In the genomic region with DNA sequence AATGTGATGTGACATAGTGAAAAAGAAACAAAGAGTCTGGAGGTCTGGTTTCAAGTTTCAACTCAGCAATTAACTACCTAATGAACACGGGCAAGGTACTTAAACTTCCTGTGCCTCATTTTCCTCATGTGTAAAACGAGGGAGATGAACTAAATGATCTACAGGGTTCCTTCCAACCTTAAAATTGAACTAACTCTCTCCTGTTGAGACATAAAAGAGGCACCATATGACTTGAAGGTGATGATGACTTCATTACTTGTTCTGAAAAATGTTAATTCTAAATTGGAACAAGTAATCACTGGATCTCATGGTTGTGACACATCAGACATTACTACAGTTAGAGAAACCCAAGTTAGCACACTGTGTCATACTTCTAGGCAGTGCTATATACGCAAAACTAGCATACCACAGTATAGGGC, we compare ENCODE assay signal across 13 cellular contexts. TPM values are rescaled to one million over a fixed set of nuclear protein-coding genes. Genes with fewer than 3 reads are reported as not detected.
DNase-seq lines count a peak whose midpoint lies in the region; ATAC-seq lines count a peak whose summit lies in the region.
"Had no signal": no experiment of that assay in that cellular context is flagged by ENCODE, and none has a peak within 500 bp of the region (broad histone marks: within the 10 kb centered on the region; RNA-seq: fewer than 3 reads in every experiment).

No MANE protein-coding gene starts in this region.

- H3K4me1 Mint-ChIP-seq in activated CD4-positive, alpha-beta T cell treated with anti-CD3 and anti-CD28 coated beads for 36 hours = peaks cover 39% of the 10 kb centered on the region

- peak overlapping the region; percentile 85 for H3K27ac Mint-ChIP-seq in activated CD4-positive, alpha-beta T cell treated with anti-CD3 and anti-CD28 coated beads for 36 hours

- DNase-seq in activated CD4-positive, alpha-beta T cell treated with anti-CD3 and anti-CD28 coated beads for 36 hours = no peak
- no peak for DNase-seq in activated CD4-positive, alpha-beta T cell treated with anti-CD3 and anti-CD28 coated beads, Interleukin-2, amount 50 U/mL, for 48 hours
- DNase-seq in NCI-H1048 (lab: John Stamatoyannopoulos, UW) (no peak), NCI-H1436 treated with DMSO at 0.1 percent for 48 hours (lab: John Stamatoyannopoulos, UW) (no peak), left colon (no peak)
- DNase-seq: left cardiac atrium; NCI-H1417 treated with DMSO at 0.1 percent for 48 hours; nucleus accumbens; PC-9; stimulated activated CD4-positive, alpha-beta T cell treated with anti-CD3 and anti-CD28 coated beads, Interleukin-4, amount 100 ng/mL, for 4 hours had no signal

- CTCF ChIA-PET in activated CD4-positive, alpha-beta T cell treated with anti-CD3 and anti-CD28 coated beads for 36 hours (lab: Charles Lee) = no interaction called here

- ATAC-seq in activated CD4-positive, alpha-beta T cell treated with anti-CD3 and anti-CD28 coated beads for 36 hours = peak; percentile 96
- ATAC-seq in GM21717 (IDR thresholded peaks at IDR 0.05; ENCODE audit: unreplicated experiment) (peak; percentile 41), HG03439 (IDR thresholded peaks at IDR 0.05; ENCODE audit: unreplicated experiment) (peak; percentile 57), esophagus mucosa (peak; percentile 57), left colon (no peak)
- ATAC-seq: left cardiac atrium had no signal

- H3K4me3 Mint-ChIP-seq in activated CD4-positive, alpha-beta T cell treated with anti-CD3 and anti-CD28 coated beads for 36 hours = peak overlapping the region; percentile 25

- H3K36me3 Mint-ChIP-seq in activated CD4-positive, alpha-beta T cell treated with anti-CD3 and anti-CD28 coated beads for 36 hours (ENCODE audit: low read depth) = peaks cover 14% of the 10 kb centered on the region

- peaks cover 5% of the 10 kb centered on the region for H3K9me3 Mint-ChIP-seq in activated CD4-positive, alpha-beta T cell treated with anti-CD3 and anti-CD28 coated beads for 36 hours (ENCODE audit: low read depth)

- POLR2A ChIA-PET in activated CD4-positive, alpha-beta T cell treated with anti-CD3 and anti-CD28 coated beads for 36 hours (lab: Charles Lee) = no interaction called here

- no peaks in the 10 kb centered on the region for H3K27me3 Mint-ChIP-seq in activated CD4-positive, alpha-beta T cell treated with anti-CD3 and anti-CD28 coated beads for 36 hours

- intact Hi-C loops in activated CD4-positive, alpha-beta T cell treated with anti-CD3 and anti-CD28 coated beads for 36 hours (cut with DNase I, micrococcal nuclease) = loop anchor here (1.0 to 2.0 kb wide), 9 partner anchors 9 to 104 kb away; a partner anchor contains a TSS
- intact Hi-C loops in left colon (cut with DNase I, micrococcal nuclease) = loop anchor here in 1 of 2 donors (10.0 kb wide), 1 partner anchor 302 kb away; no protein-coding TSS in a partner anchor

RNA-seq across cellular contexts. Expression of a gene that starts 8.9 kb away (rescaled TPM):
- total RNA-seq in activated CD4-positive, alpha-beta T cell treated with anti-CD3 and anti-CD28 coated beads for 36 hours = 10 to 100 TPM; 42.7 to 55.9 TPM
- total RNA-seq in esophagus mucosa (19.8 TPM), left colon (10 to 100 TPM; 16.2 to 19.9 TPM)
